Comparison of ENCODE assay signal across 8 cellular contexts in genomic region chr15:78750974-78751601, GRCh38.
DNase-seq lines count a peak whose midpoint lies in the region; ATAC-seq and TF ChIP-seq lines count a peak whose summit lies in the region.
"Not testable (repeated sequence)": the region's sequence is repeated elsewhere in the genome, so short reads cannot be mapped to it uniquely, and the experiment has no call there.

No MANE protein-coding gene starts in this region.

- DNase-seq in GM10266 (ENCODE audit: extremely low spot score), result peak; percentile 87
- peak; percentile 94 for DNase-seq in NAMALWA (ENCODE audit: low spot score)
- peak; percentile 90 for DNase-seq in SK-N-DZ (ENCODE audit: low spot score)
- peak; percentile 74 to 90 (median 84) for DNase-seq in activated naive CD4-positive, alpha-beta T cell (lab: John Stamatoyannopoulos, UW)
- DNase-seq in osteocyte (ENCODE audit: extremely low spot score, unreplicated experiment), result peak; percentile 96
- peak; percentile 93 for DNase-seq in superior temporal gyrus (ENCODE audit: extremely low spot score)

- H3K4me3 ChIP-seq in gastroesophageal sphincter, result peak overlapping the region in 1 of 2 donors; percentile 22

- H3K27me3 Mint-ChIP-seq in osteocyte (ENCODE audit: unreplicated experiment), result not testable (repeated sequence)

- not testable (repeated sequence) for H3K9me3 Mint-ChIP-seq in osteocyte (ENCODE audit: unreplicated experiment)

- not testable (repeated sequence) for H3K9me3 ChIP-seq in gastroesophageal sphincter

- H3K27ac Mint-ChIP-seq in osteocyte (ENCODE audit: unreplicated experiment), result not testable (repeated sequence)

- not testable (repeated sequence) for H3K36me3 Mint-ChIP-seq in osteocyte (ENCODE audit: unreplicated experiment)

- not testable (repeated sequence) for TF ChIP-seq EP300 in gastroesophageal sphincter (IDR thresholded peaks at IDR 0.05)

- not testable (repeated sequence) for TF ChIP-seq POLR2A in gastroesophageal sphincter (IDR thresholded peaks at IDR 0.05)

- peak; percentile 84 for ATAC-seq in HG02610 (IDR thresholded peaks at IDR 0.05; ENCODE audit: unreplicated experiment)
- ATAC-seq in gastroesophageal sphincter, result peak; percentile 95

- not testable (repeated sequence) for H3K36me3 ChIP-seq in gastroesophageal sphincter

- H3K4me1 ChIP-seq in gastroesophageal sphincter, result peaks cover 0 to 21% (median 5%) of the 10 kb centered on the region in 3 donors

- not testable (repeated sequence) for H3K27me3 ChIP-seq in gastroesophageal sphincter

- H3K4me1 Mint-ChIP-seq in osteocyte (ENCODE audit: unreplicated experiment), result peaks cover 26% of the 10 kb centered on the region

- peak overlapping the region; percentile 39 for H3K4me3 Mint-ChIP-seq in osteocyte (ENCODE audit: unreplicated experiment)

- TF ChIP-seq CTCF in GM10266 (IDR thresholded peaks at IDR 0.05; ENCODE audit: control insufficient read depth, insufficient read depth, low read depth, missing control alignments), result peak; percentile 72
- peak in 2 of 4 experiments; percentile 68 to 94 for TF ChIP-seq CTCF in gastroesophageal sphincter (IDR thresholded peaks at IDR 0.05)
- peak; percentile 81 for TF ChIP-seq CTCF in osteocyte (IDR thresholded peaks at IDR 0.05)

- H3K27ac ChIP-seq in gastroesophageal sphincter, result peak overlapping the region in 3 of 4 donors; percentile 55 to 68 (median 67)

- 0% methylated on average over 1 of the region's 28 CpGs; no CpG with 5 or more reads in 1 of the 2 donors for WGBS in gastroesophageal sphincter (ENCODE audit: low coverage in 1 of 2), 2 donors
